ENCODE assay signal across 9 cellular contexts in the genomic region with DNA sequence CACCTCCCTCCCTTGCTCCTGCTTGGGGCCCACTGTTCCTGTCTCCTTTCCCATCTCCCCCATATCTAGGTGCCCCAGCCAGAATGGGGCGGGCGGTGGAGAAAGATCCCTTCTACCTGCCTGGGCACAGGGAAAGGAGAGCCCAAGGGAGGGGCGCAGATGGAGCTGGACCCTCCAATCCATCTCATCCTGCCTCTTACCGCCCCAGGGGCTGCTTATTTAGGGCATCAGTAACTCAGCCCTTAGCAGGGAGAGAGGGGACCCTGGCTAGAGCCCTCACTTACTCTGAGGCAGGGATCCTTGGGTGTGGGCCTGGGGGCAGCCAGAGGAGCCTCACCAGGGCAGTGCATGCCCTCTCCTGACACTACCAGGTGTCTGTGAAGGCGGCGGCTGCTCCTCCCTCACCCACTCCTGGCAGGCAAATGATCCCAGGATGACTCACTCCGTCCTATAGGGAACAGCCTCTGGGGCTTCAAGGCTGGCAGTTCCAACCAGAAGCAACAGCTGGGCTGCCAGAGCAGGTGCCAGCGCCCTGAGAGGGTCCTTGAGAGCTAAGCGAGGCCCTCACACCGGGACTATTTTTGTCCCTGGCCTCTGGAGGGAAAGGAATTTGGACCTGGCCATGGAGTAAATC. TPM values are rescaled to one million over a fixed set of nuclear protein-coding genes. Genes with fewer than 3 reads are reported as not detected.
DNase-seq lines count a peak whose midpoint lies in the region; ATAC-seq and TF ChIP-seq lines count a peak whose summit lies in the region.
"Had no signal": no experiment of that assay in that cellular context is flagged by ENCODE, and none has a peak within 500 bp of the region (broad histone marks: within the 10 kb centered on the region; RNA-seq: fewer than 3 reads in every experiment).

No MANE protein-coding gene starts in this region.

- POLR2A ChIA-PET in MCF 10A (lab: Yijun Ruan, JAX): interaction anchor here (0.6 to 5.7 kb wide), 9 partner anchors 11 to 218 kb away, joined by 3 to 89 read pairs (median 3); a partner anchor contains a TSS

- peaks cover 8% of the 10 kb centered on the region for H3K36me3 Mint-ChIP-seq in MCF 10A (ENCODE audit: insufficient read depth, unreplicated experiment)
- no peaks in the 10 kb centered on the region for H3K36me3 Mint-ChIP-seq in mesothelial cell of epicardium

- H3K27me3 Mint-ChIP-seq in MCF 10A (ENCODE audit: insufficient read depth, unreplicated experiment) (no peaks in the 10 kb centered on the region), mesothelial cell of epicardium (ENCODE audit: low read depth) (no peaks in the 10 kb centered on the region)

- H3K27ac Mint-ChIP-seq in MCF 10A (ENCODE audit: low read depth, unreplicated experiment): no peak overlapping the region
- H3K27ac Mint-ChIP-seq in mesothelial cell of epicardium: no peak overlapping the region

- H3K4me3 Mint-ChIP-seq in MCF 10A (ENCODE audit: unreplicated experiment) (peak overlapping the region; percentile 28), mesothelial cell of epicardium (peak overlapping the region; percentile 38)

- no peaks in the 10 kb centered on the region for H3K9me3 Mint-ChIP-seq in MCF 10A (ENCODE audit: unreplicated experiment)
- no peaks in the 10 kb centered on the region for H3K9me3 Mint-ChIP-seq in mesothelial cell of epicardium

- CTCF ChIA-PET in MCF 10A (lab: Yijun Ruan, JAX): interaction anchor here (0.7 to 1.9 kb wide), 5 partner anchors 14 to 112 kb away, joined by 3 to 10 read pairs (median 5); no protein-coding TSS in a partner anchor

- intact Hi-C loops in MCF 10A (cut with micrococcal nuclease) (no loop called here), posterior vena cava (cut with DNase I) (no loop called here)

- no peak for ATAC-seq in GM21360 (IDR thresholded peaks at IDR 0.05; ENCODE audit: unreplicated experiment)
- ATAC-seq in GM21423 (IDR thresholded peaks at IDR 0.05; ENCODE audit: unreplicated experiment): no peak
- ATAC-seq in GM19328 (IDR thresholded peaks at IDR 0.05; ENCODE audit: unreplicated experiment): no peak

- BruUV-seq in MCF 10A (replicated peaks; lab: Mats Ljungman, UMichigan): no TSS peak

- H3K4me1 Mint-ChIP-seq in MCF 10A (ENCODE audit: insufficient read depth, unreplicated experiment) (peaks cover 17% of the 10 kb centered on the region), mesothelial cell of epicardium (peaks cover 32% of the 10 kb centered on the region)

- peak; percentile 90 for DNase-seq in DMS 273 treated with DMSO at 0.1 percent for 48 hours (lab: John Stamatoyannopoulos, UW)
- DNase-seq in NCI-H2107 (lab: John Stamatoyannopoulos, UW): peak; percentile 83
- DNase-seq in MCF 10A (ENCODE audit: unreplicated experiment): peak; percentile 96
- DNase-seq in mesothelial cell of epicardium (ENCODE audit: low spot score in 2 of 2, unreplicated experiment in 2 of 2): no peak
- no peak for DNase-seq in posterior vena cava (ENCODE audit: low spot score)
- DNase-seq: Karpas-422 had no signal

- no peak for TF ChIP-seq CTCF in MCF 10A (IDR thresholded peaks at IDR 0.05; ENCODE audit: unreplicated experiment)
- TF ChIP-seq CTCF in mesothelial cell of epicardium (IDR thresholded peaks at IDR 0.05; ENCODE audit: unreplicated experiment): no peak

RNA-seq across cellular contexts. Expression of a gene that starts 16.3 kb away (rescaled TPM):
- total RNA-seq in MCF 10A (2022) (58.6 and 68.1 TPM in 2 replicates), mesothelial cell of epicardium (87.3 to 95.9 TPM (median 95.1 TPM) in 3 replicates), posterior vena cava (100 to 1,000 TPM in 1 of 2 donors, 10 to 100 TPM in 1; 48.7 to 104 TPM)

RNA-seq across cellular contexts. Expression of a gene that starts 49.0 kb away (rescaled TPM):
- total RNA-seq in MCF 10A (2022) (not detected in 2 replicates), mesothelial cell of epicardium (not detected in 3 replicates), posterior vena cava (1 to 10 TPM in 1 of 2 donors, not detected in 1; 4.0 TPM)

Comparison
In these comparisons a context has a peak if more than half of its experiments do, and no peak if none do; other contexts are left out.
1. DNase-seq: peak in DMS 273 treated with DMSO at 0.1 percent for 48 hours (single experiment), NCI-H2107 (single experiment) and MCF 10A (single experiment); none in mesothelial cell of epicardium (0 of 2) and posterior vena cava (single experiment).